In genomic region chr20:57709823-57710799, GRCh38 we compare ENCODE assay signal across 1 cellular context.
TF ChIP-seq lines count a peak whose summit lies in the region.

A gene with protein sequence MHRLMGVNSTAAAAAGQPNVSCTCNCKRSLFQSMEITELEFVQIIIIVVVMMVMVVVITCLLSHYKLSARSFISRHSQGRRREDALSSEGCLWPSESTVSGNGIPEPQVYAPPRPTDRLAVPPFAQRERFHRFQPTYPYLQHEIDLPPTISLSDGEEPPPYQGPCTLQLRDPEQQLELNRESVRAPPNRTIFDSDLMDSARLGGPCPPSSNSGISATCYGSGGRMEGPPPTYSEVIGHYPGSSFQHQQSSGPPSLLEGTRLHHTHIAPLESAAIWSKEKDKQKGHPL (minus strand): TSS chr20:57710015. CDS start chr20:57709582, 433 bp downstream.

TF ChIP-seq in GM12878, 131 proteins besides CTCF, POLR2A, EP300 and RAD21 (continued from another document):
- TF ChIP-seq CREM (IDR thresholded peaks at IDR 0.05; ENCODE audit: low read depth) (peak; percentile 42; the same call in 1 of the 2 replicates), PAX8 (IDR thresholded peaks at IDR 0.05) (no peak), RELA (IDR thresholded peaks at IDR 0.05; ENCODE audit: borderline replicate concordance, partially characterized antibody) (no peak), POLR2AphosphoS2 (IDR thresholded peaks at IDR 0.05; ENCODE audit: low read depth, low read length) (no peak), SP1 (IDR thresholded peaks at IDR 0.05; ENCODE audit: low read depth, low read length) (peak; percentile 53), TCF7 (IDR thresholded peaks at IDR 0.05; ENCODE audit: borderline replicate concordance) (no peak)
